Comparison of ENCODE assay signal across 1 cellular context in the genomic region with DNA sequence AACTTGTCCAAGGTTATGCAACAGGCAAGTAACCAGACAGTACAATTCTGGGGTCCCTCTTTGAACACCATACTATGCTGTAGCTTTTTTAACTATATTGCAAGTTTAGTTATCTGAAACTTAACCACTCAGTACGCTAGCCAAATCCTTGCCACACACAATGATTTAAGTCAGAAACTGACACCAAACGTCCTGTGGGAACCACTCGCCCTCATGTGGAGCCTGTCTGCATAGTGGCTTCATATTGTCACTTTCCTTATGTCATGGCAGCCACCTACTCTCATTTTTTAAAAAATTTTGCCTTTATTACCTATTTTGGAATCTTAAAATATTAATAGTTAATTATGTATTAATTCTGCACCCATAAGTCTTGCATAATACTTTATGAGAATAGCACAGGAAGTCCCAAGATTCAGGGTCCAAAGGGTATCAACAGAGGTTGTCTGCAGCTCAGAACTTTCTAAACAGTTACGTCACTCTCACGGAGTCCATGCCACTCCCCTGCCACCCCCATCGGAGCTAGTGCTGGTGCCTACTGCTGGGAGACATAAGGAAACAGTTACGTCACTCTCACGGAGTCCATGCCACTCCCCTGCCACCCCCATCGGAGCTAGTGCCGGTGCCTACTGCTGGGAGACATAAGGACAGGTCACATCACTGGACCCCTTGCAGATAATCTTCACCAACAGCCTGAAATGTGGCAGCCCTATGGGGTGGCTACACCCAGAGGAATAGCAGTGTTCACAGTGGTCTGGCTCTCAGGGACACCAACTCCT.
TF ChIP-seq lines count a peak whose summit lies in the region.

No MANE protein-coding gene starts in this region.

TF ChIP-seq in liver, 16 proteins besides CTCF, POLR2A, EP300 and RAD21 (continued from another document):
- TF ChIP-seq, protein P1, sequence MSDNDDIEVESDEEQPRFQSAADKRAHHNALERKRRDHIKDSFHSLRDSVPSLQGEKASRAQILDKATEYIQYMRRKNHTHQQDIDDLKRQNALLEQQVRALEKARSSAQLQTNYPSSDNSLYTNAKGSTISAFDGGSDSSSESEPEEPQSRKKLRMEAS (IDR thresholded peaks at IDR 0.05): no peak
- TF ChIP-seq RXRA (IDR thresholded peaks at IDR 0.05): peak; percentile 9 to 25
- no peak for TF ChIP-seq GABPA (IDR thresholded peaks at IDR 0.05 in 1 of 2, conservative IDR thresholded peaks at IDR 0.05 in 1 of 2)
- peak; percentile 29 for TF ChIP-seq YY1 (IDR thresholded peaks at IDR 0.05)
- TF ChIP-seq, protein P2, sequence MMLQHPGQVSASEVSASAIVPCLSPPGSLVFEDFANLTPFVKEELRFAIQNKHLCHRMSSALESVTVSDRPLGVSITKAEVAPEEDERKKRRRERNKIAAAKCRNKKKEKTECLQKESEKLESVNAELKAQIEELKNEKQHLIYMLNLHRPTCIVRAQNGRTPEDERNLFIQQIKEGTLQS (IDR thresholded peaks at IDR 0.05): peak; percentile 26
- no peak for TF ChIP-seq FOXA2 (IDR thresholded peaks at IDR 0.05)
- peak; percentile 31 for TF ChIP-seq HNF4G (IDR thresholded peaks at IDR 0.05)
- TF ChIP-seq HNF4A (conservative IDR thresholded peaks at IDR 0.05): peak; percentile 53 to 67
- TF ChIP-seq EGR1 (IDR thresholded peaks at IDR 0.05; ENCODE audit: low read depth in 2 of 2): no peak
- no peak for TF ChIP-seq SP1 (IDR thresholded peaks at IDR 0.05)
- TF ChIP-seq JUND (IDR thresholded peaks at IDR 0.05): peak; percentile 30 to 59
